Comparison of ENCODE assay signal across 24 cellular contexts in the genomic region with DNA sequence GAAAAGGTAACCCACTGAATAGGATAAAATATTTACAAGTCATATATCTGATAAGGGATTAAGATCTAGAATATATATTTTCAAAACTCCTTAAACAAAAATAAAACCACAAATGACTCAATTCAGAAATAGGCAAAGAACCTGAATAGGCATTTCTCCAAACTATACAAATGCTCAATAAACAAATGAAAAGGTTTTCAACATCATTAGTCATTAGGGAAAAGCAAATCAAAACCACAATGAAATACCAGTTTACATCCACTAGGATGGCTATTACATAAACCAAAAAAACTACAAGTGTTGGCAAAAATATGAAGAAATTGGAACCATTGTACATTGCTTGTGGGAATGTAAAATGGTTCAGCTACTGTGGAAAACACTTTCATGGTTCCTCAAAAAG.
A peak's percentile ranks its signal among the peaks of the same experiment; 100 is the strongest.
DNase-seq lines count a peak whose midpoint lies in the region; ATAC-seq and TF ChIP-seq lines count a peak whose summit lies in the region.
"Had no signal": no experiment of that assay in that cellular context is flagged by ENCODE, and none has a peak within 500 bp of the region (broad histone marks: within the 10 kb centered on the region; RNA-seq: fewer than 3 reads in every experiment).

No MANE protein-coding gene starts in this region.

- peak; percentile 53 for DNase-seq in A172 (ENCODE audit: low spot score)
- DNase-seq in HT1080 (ENCODE audit: low read depth), result peak; percentile 72
- peak; percentile 24 to 88 for DNase-seq in cardiac fibroblast (ENCODE audit: low read depth in 2 of 2)
- peak; percentile 48 to 74 for DNase-seq in foreskin fibroblast
- no peak for DNase-seq in NCI-H446 treated with DMSO at 0.1 percent for 48 hours (lab: John Stamatoyannopoulos, UW)
- no peak for DNase-seq in left ventricle myocardium superior
- DNase-seq: activated CD4-positive, alpha-beta T cell treated with anti-CD3 and anti-CD28 coated beads, Interleukin-2, amount 50 U/mL, for 48 hours; cerebellar nuclear complex; effector CD8-positive, alpha-beta T cell; foreskin melanocyte; hypothalamus; kidney; NCI-H1092 treated with DMSO at 0.1 percent for 48 hours; NCI-H2029; NCI-H446; occipital lobe; Peyer's patch; retina; stimulated activated CD8-positive, alpha-beta memory T cell treated with anti-CD3 and anti-CD28 coated beads, Interleukin-4, amount 100 ng/mL, for 48 hours; substantia nigra had no signal

- TF ChIP-seq CTCF in cardiac fibroblast (IDR thresholded peaks at IDR 0.05; ENCODE audit: low read depth, low read length), result peak; percentile 36
- TF ChIP-seq CTCF in foreskin fibroblast (IDR thresholded peaks at IDR 0.05; ENCODE audit: low read depth, low read length), result no peak

- H3K4me3 ChIP-seq in cardiac fibroblast (replicated peaks in 1 of 2; ENCODE audit: low read depth in 2 of 2, low read length in 2 of 2) (no peak overlapping the region), foreskin fibroblast (ENCODE audit: low read depth in 1 of 2, low read length in 2 of 2) (no peak overlapping the region)
- H3K4me3 ChIP-seq: GM12878, GM23338, Peyer's patch had no signal

- intact Hi-C loops in left ventricle myocardium superior (cut with micrococcal nuclease), result no loop called here

- ATAC-seq in GM18511 (IDR thresholded peaks at IDR 0.05; ENCODE audit: unreplicated experiment) (no peak), HG03135 (IDR thresholded peaks at IDR 0.05; ENCODE audit: unreplicated experiment) (no peak), left ventricle myocardium superior (no peak)
- ATAC-seq: GM12878, GM23338 had no signal

Comparison
In these comparisons a context has a peak if more than half of its experiments do, and no peak if none do; other contexts are left out.
1. DNase-seq: peak in A172 (single experiment), HT1080 (single experiment), cardiac fibroblast (2 of 2) and foreskin fibroblast (2 of 2); none in NCI-H446 treated with DMSO at 0.1 percent for 48 hours (single experiment) and left ventricle myocardium superior (single experiment).